13 cellular contexts compared by ENCODE assay signal in genomic region chr9:133857639-133858038, GRCh38.
DNase-seq lines count a peak whose midpoint lies in the region; ATAC-seq and TF ChIP-seq lines count a peak whose summit lies in the region.
"Had no signal": no experiment of that assay in that cellular context is flagged by ENCODE, and none has a peak within 500 bp of the region (broad histone marks: within the 10 kb centered on the region; RNA-seq: fewer than 3 reads in every experiment).

No MANE protein-coding gene starts in this region.

- H3K27ac Mint-ChIP-seq in neural crest cell (ENCODE audit: unreplicated experiment), result peak overlapping the region; percentile 84
- peak overlapping the region; percentile 44 for H3K27ac Mint-ChIP-seq in stimulated activated memory B cell treated with anti-CD40 and anti-IgM and Interleukin-4, amounts not matched to agents 10 μg/mL and 1 μg/mL and 100 μg/mL, for 72 hours
- H3K27ac Mint-ChIP-seq: CD4-positive, alpha-beta T cell; GM23338 had no signal

- no peak overlapping the region for H3K27ac ChIP-seq in HEK293 (ENCODE audit: extremely low read depth, low read depth, low read length)
- no peak overlapping the region for H3K27ac ChIP-seq in SK-N-SH (ENCODE audit: low read depth in 2 of 2, low read length in 1 of 2)
- H3K27ac ChIP-seq: A549 had no signal

- TF ChIP-seq CTCF in HEK293 (tag by site-specific recombination; IDR thresholded peaks at IDR 0.05) (no peak), neural crest cell (conservative IDR thresholded peaks at IDR 0.05) (no peak), SK-N-SH (IDR thresholded peaks at IDR 0.05) (no peak)

- no peaks in the 10 kb centered on the region for H3K27me3 Mint-ChIP-seq in neural crest cell (ENCODE audit: low read depth)
- H3K27me3 Mint-ChIP-seq in stimulated activated memory B cell treated with anti-CD40 and anti-IgM and Interleukin-4, amounts not matched to agents 10 μg/mL and 1 μg/mL and 100 μg/mL, for 72 hours, result no peaks in the 10 kb centered on the region
- H3K27me3 Mint-ChIP-seq: CD4-positive, alpha-beta T cell had no signal

- DNase-seq in neural crest cell (ENCODE audit: low read depth, low spot score), result no peak
- no peak for DNase-seq in NCI-H2171 treated with DMSO at 0.1 percent for 48 hours (lab: John Stamatoyannopoulos, UW)
- no peak for DNase-seq in activated gamma-delta T cell (lab: John Stamatoyannopoulos, UW)
- no peak for DNase-seq in SK-N-SH
- DNase-seq: Calu3; CD4-positive, alpha-beta T cell; DMS 273 treated with DMSO at 0.1 percent for 48 hours; H7 had no signal

- TF ChIP-seq EP300 in SK-N-SH (IDR thresholded peaks at IDR 0.05; ENCODE audit: borderline replicate concordance in 1 of 2, low read depth in 1 of 2, low read length in 1 of 2), result no peak

- H3K4me3 ChIP-seq in HEK293 (ENCODE audit: low read depth, low read length) (no peak overlapping the region), SK-N-SH (ENCODE audit: low read depth in 2 of 2, low read length in 1 of 2) (no peak overlapping the region)
- H3K4me3 ChIP-seq: A549, GM23338 had no signal

- no peak for ATAC-seq in stimulated activated memory B cell treated with anti-CD40 and anti-IgM and Interleukin-4, amounts not matched to agents 10 μg/mL and 1 μg/mL and 100 μg/mL, for 72 hours
- ATAC-seq: A549, GM23338, HepG2 had no signal

- H3K4me1 Mint-ChIP-seq in neural crest cell, result peaks cover 47% of the 10 kb centered on the region
- peaks cover 57% of the 10 kb centered on the region for H3K4me1 Mint-ChIP-seq in stimulated activated memory B cell treated with anti-CD40 and anti-IgM and Interleukin-4, amounts not matched to agents 10 μg/mL and 1 μg/mL and 100 μg/mL, for 72 hours

- TF ChIP-seq RAD21 in SK-N-SH (IDR thresholded peaks at IDR 0.05; ENCODE audit: low read length), result no peak

- WGBS in SK-N-SH (ENCODE audit: low lambda C conversion rate), result 92% methylated on average over 7 of the region's 9 CpGs

- H2AFZ ChIP-seq in SK-N-SH (ENCODE audit: low read depth), result no peak overlapping the region
- H2AFZ ChIP-seq: GM23338 had no signal

- H3K27me3 ChIP-seq in SK-N-SH (ENCODE audit: insufficient read depth), result no peaks in the 10 kb centered on the region

- peaks cover 39% of the 10 kb centered on the region for H3K79me2 ChIP-seq in SK-N-SH (ENCODE audit: insufficient read depth)

- peaks cover 4% of the 10 kb centered on the region for H3K36me3 Mint-ChIP-seq in neural crest cell (ENCODE audit: low read depth)
- H3K36me3 Mint-ChIP-seq in stimulated activated memory B cell treated with anti-CD40 and anti-IgM and Interleukin-4, amounts not matched to agents 10 μg/mL and 1 μg/mL and 100 μg/mL, for 72 hours, result peaks cover 73% of the 10 kb centered on the region

- H3K9ac ChIP-seq in SK-N-SH, result no peak overlapping the region

- H3K9me3 Mint-ChIP-seq in neural crest cell, result no peaks in the 10 kb centered on the region
- no peaks in the 10 kb centered on the region for H3K9me3 Mint-ChIP-seq in stimulated activated memory B cell treated with anti-CD40 and anti-IgM and Interleukin-4, amounts not matched to agents 10 μg/mL and 1 μg/mL and 100 μg/mL, for 72 hours
- H3K9me3 Mint-ChIP-seq: CD4-positive, alpha-beta T cell; GM23338 had no signal

- H3K4me1 ChIP-seq in HEK293 (ENCODE audit: control insufficient read depth, insufficient read depth, low read length) (no peaks in the 10 kb centered on the region), SK-N-SH (ENCODE audit: control insufficient read depth in 1 of 2, insufficient read depth in 2 of 2, low read depth in 1 of 2, low read length in 1 of 2) (peaks cover 0 to 9% of the 10 kb centered on the region in 2 experiments; a peak in 1 of 4 replicates)

- POLR2A ChIA-PET in HEK293 (lab: Yijun Ruan, JAX) (no interaction called here), SK-N-SH (lab: Yijun Ruan, JAX) (no interaction called here)

- no peaks in the 10 kb centered on the region for H3K9me3 ChIP-seq in HEK293 (ENCODE audit: control insufficient read depth, insufficient read depth, low read depth, low read length)
- H3K9me3 ChIP-seq in SK-N-SH, result no peaks in the 10 kb centered on the region
- H3K9me3 ChIP-seq: A549 had no signal

- CTCF ChIA-PET in HEK293 (lab: Yijun Ruan, JAX) (interaction anchor here (0.6 to 1.1 kb wide), 3 partner anchors 12 to 241 kb away, joined by 3 to 4 read pairs (median 3); no protein-coding TSS in a partner anchor), SK-N-SH (lab: Yijun Ruan, JAX) (interaction anchor here (0.6 to 1.0 kb wide), 2 partner anchors 12 to 136 kb away, joined by 3 read pairs; no protein-coding TSS in a partner anchor)

- H3K9me2 ChIP-seq in SK-N-SH, result no peaks in the 10 kb centered on the region

- H3K4me3 Mint-ChIP-seq in neural crest cell, result peak overlapping the region; percentile 19
- no peak overlapping the region for H3K4me3 Mint-ChIP-seq in stimulated activated memory B cell treated with anti-CD40 and anti-IgM and Interleukin-4, amounts not matched to agents 10 μg/mL and 1 μg/mL and 100 μg/mL, for 72 hours
- H3K4me3 Mint-ChIP-seq: CD4-positive, alpha-beta T cell; GM23338 had no signal

- peaks cover 0 to 3% of the 10 kb centered on the region in 2 experiments; a peak in 1 of 3 replicates for H3K36me3 ChIP-seq in HEK293 (ENCODE audit: control insufficient read depth in 2 of 2, insufficient read depth in 1 of 2, low read length in 2 of 2)
- no peaks in the 10 kb centered on the region for H3K36me3 ChIP-seq in SK-N-SH (replicated peaks in 1 of 2; ENCODE audit: control insufficient read depth in 1 of 2, insufficient read depth in 2 of 2, low read length in 1 of 2)

- H4K20me1 ChIP-seq in SK-N-SH (ENCODE audit: insufficient read depth), result peaks cover 29% of the 10 kb centered on the region

- no peak overlapping the region for H3K4me2 ChIP-seq in SK-N-SH
- H3K4me2 ChIP-seq: A549, GM23338 had no signal

- H3F3A ChIP-seq in SK-N-SH (replicated peaks; ENCODE audit: insufficient read depth), result peaks cover 3% of the 10 kb centered on the region

TF ChIP-seq in HEK293, 187 proteins besides CTCF, POLR2A, EP300 and RAD21:
- peak; percentile 77 for TF ChIP-seq GLIS1 (tag by site-specific recombination; IDR thresholded peaks at IDR 0.05)
- TF ChIP-seq ZNF560 (tag by site-specific recombination; IDR thresholded peaks at IDR 0.05; ENCODE audit: borderline replicate concordance), result no peak
- TF ChIP-seq HOXA7 (CRISPR knock-in tag; IDR thresholded peaks at IDR 0.05; ENCODE audit: borderline replicate concordance), result no peak

TF ChIP-seq in SK-N-SH, 30 proteins besides CTCF, POLR2A, EP300 and RAD21 (continues in another document):
- TF ChIP-seq, protein P1, sequence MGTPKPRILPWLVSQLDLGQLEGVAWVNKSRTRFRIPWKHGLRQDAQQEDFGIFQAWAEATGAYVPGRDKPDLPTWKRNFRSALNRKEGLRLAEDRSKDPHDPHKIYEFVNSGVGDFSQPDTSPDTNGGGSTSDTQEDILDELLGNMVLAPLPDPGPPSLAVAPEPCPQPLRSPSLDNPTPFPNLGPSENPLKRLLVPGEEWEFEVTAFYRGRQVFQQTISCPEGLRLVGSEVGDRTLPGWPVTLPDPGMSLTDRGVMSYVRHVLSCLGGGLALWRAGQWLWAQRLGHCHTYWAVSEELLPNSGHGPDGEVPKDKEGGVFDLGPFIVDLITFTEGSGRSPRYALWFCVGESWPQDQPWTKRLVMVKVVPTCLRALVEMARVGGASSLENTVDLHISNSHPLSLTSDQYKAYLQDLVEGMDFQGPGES (IDR thresholded peaks at IDR 0.05; ENCODE audit: low read depth, low read length), result no peak
- TF ChIP-seq, protein P2, sequence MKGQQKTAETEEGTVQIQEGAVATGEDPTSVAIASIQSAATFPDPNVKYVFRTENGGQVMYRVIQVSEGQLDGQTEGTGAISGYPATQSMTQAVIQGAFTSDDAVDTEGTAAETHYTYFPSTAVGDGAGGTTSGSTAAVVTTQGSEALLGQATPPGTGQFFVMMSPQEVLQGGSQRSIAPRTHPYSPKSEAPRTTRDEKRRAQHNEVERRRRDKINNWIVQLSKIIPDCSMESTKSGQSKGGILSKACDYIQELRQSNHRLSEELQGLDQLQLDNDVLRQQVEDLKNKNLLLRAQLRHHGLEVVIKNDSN (IDR thresholded peaks at IDR 0.05; ENCODE audit: borderline replicate concordance, low read depth), result no peak
- TF ChIP-seq ELF1 (IDR thresholded peaks at IDR 0.05), result no peak
- TF ChIP-seq JUND (IDR thresholded peaks at IDR 0.05), result no peak
- TF ChIP-seq CHD2 (IDR thresholded peaks at IDR 0.05; ENCODE audit: low read length, partially characterized antibody), result no peak
- TF ChIP-seq GATA2 (CRISPR knock-in tag; IDR thresholded peaks at IDR 0.05), result no peak
- no peak for TF ChIP-seq GABPA (IDR thresholded peaks at IDR 0.05; ENCODE audit: low read depth)
- TF ChIP-seq TCF12 (IDR thresholded peaks at IDR 0.05), result no peak
- no peak for TF ChIP-seq TAF1 (IDR thresholded peaks at IDR 0.05; ENCODE audit: borderline replicate concordance, low read depth, low read length)
- TF ChIP-seq NRF1 (IDR thresholded peaks at IDR 0.05; ENCODE audit: low read depth, low read length), result no peak
- no peak for TF ChIP-seq MXI1 (IDR thresholded peaks at IDR 0.05; ENCODE audit: low read depth, low read length)
- TF ChIP-seq, protein P3, sequence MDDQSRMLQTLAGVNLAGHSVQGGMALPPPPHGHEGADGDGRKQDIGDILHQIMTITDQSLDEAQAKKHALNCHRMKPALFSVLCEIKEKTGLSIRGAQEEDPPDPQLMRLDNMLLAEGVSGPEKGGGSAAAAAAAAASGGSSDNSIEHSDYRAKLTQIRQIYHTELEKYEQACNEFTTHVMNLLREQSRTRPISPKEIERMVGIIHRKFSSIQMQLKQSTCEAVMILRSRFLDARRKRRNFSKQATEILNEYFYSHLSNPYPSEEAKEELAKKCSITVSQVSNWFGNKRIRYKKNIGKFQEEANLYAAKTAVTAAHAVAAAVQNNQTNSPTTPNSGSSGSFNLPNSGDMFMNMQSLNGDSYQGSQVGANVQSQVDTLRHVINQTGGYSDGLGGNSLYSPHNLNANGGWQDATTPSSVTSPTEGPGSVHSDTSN (IDR thresholded peaks at IDR 0.05), result no peak
- no peak for TF ChIP-seq EZH2phosphoT487 (IDR thresholded peaks at IDR 0.05; ENCODE audit: borderline replicate concordance, low read depth)
- TF ChIP-seq RXRA (IDR thresholded peaks at IDR 0.05; ENCODE audit: borderline replicate concordance, low read depth), result no peak
- TF ChIP-seq MEF2A (IDR thresholded peaks at IDR 0.05; ENCODE audit: borderline replicate concordance, low read depth), result no peak
- no peak for TF ChIP-seq RCOR1 (IDR thresholded peaks at IDR 0.05; ENCODE audit: low read length)
- TF ChIP-seq YY1 (IDR thresholded peaks at IDR 0.05; ENCODE audit: low read depth), result no peak
- no peak for TF ChIP-seq FOSL2 (IDR thresholded peaks at IDR 0.05; ENCODE audit: borderline replicate concordance, low read depth)
